Comparison of ENCODE assay signal across 14 cellular contexts in the genomic region with DNA sequence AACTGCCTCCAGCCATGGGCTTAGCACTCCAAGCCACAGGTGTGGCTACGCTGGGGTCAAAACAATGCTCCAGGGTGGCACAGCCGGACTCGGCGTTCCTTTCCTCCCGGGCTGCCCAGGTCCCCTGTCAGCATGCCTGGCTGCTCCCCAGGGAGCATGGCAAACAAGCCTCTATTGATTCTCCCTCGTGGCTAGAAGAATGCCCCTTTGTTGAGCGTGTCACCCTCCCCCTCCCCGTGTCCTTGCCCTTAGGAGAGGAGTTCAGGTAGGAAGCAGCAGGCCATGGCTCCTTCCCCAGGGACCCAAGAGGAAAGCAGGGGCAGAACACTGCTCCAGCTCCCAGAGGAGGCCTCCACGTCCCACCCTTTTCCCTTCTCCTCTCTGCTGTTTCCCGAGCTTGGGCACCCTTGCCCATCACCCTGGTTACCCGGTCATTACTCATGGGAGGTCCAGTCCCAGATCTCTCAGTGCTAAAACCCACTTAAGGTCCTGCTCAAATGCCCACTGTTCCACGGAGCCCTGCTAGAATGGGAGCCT. TPM values are rescaled to one million over a fixed set of nuclear protein-coding genes. Genes with fewer than 3 reads are reported as not detected.
DNase-seq lines count a peak whose midpoint lies in the region; ATAC-seq and TF ChIP-seq lines count a peak whose summit lies in the region.
"Had no signal": no experiment of that assay in that cellular context is flagged by ENCODE, and none has a peak within 500 bp of the region (broad histone marks: within the 10 kb centered on the region; RNA-seq: fewer than 3 reads in every experiment).

No MANE protein-coding gene starts in this region.

- H3K9me3 Mint-ChIP-seq in activated CD4-positive, alpha-beta T cell treated with anti-CD3 and anti-CD28 coated beads, Interleukin-2, amount 10 ng/mL, durations not matched to agents 7 days and 5 days = no peaks in the 10 kb centered on the region
- H3K9me3 Mint-ChIP-seq in activated naive CD8-positive, alpha-beta T cell treated with anti-CD3 and anti-CD28 coated beads for 36 hours = no peaks in the 10 kb centered on the region
- H3K9me3 Mint-ChIP-seq: naive thymus-derived CD8-positive, alpha-beta T cell had no signal

- no peak overlapping the region for H3K4me3 Mint-ChIP-seq in activated CD4-positive, alpha-beta T cell treated with anti-CD3 and anti-CD28 coated beads, Interleukin-2, amount 10 ng/mL, durations not matched to agents 7 days and 5 days
- no peak overlapping the region for H3K4me3 Mint-ChIP-seq in activated naive CD8-positive, alpha-beta T cell treated with anti-CD3 and anti-CD28 coated beads for 36 hours
- H3K4me3 Mint-ChIP-seq: naive thymus-derived CD8-positive, alpha-beta T cell had no signal

- CTCF ChIA-PET in activated CD4-positive, alpha-beta T cell treated with anti-CD3 and anti-CD28 coated beads, Interleukin-2, amount 10 ng/mL, durations not matched to agents 7 days and 5 days (lab: Charles Lee) = no interaction called here

- WGBS in liver = 45% methylated on average over 12 of the region's 12 CpGs
- 69 to 86% methylated on average over 11 to 12 of the region's 12 CpGs for WGBS in testis, 2 donors

- no peaks in the 10 kb centered on the region for H3K4me1 Mint-ChIP-seq in activated CD4-positive, alpha-beta T cell treated with anti-CD3 and anti-CD28 coated beads, Interleukin-2, amount 10 ng/mL, durations not matched to agents 7 days and 5 days
- no peaks in the 10 kb centered on the region for H3K4me1 Mint-ChIP-seq in activated naive CD8-positive, alpha-beta T cell treated with anti-CD3 and anti-CD28 coated beads for 36 hours
- H3K4me1 Mint-ChIP-seq: naive thymus-derived CD8-positive, alpha-beta T cell had no signal

- no peaks in the 10 kb centered on the region for H3K36me3 ChIP-seq in liver (ENCODE audit: control insufficient read depth in 4 of 4, insufficient read depth in 3 of 4, low read depth in 1 of 4, low read length in 3 of 4)
- no peaks in the 10 kb centered on the region for H3K36me3 ChIP-seq in testis (ENCODE audit: low read depth, missing control alignments)

- H3K4me3 ChIP-seq in liver (ENCODE audit: low read depth in 1 of 3, low read length in 3 of 3) (no peak overlapping the region), testis (no peak overlapping the region)

- no peaks in the 10 kb centered on the region for H3K36me3 Mint-ChIP-seq in activated CD4-positive, alpha-beta T cell treated with anti-CD3 and anti-CD28 coated beads, Interleukin-2, amount 10 ng/mL, durations not matched to agents 7 days and 5 days (ENCODE audit: low read depth)
- H3K36me3 Mint-ChIP-seq in activated naive CD8-positive, alpha-beta T cell treated with anti-CD3 and anti-CD28 coated beads for 36 hours = no peaks in the 10 kb centered on the region
- H3K36me3 Mint-ChIP-seq: naive thymus-derived CD8-positive, alpha-beta T cell had no signal

- in situ Hi-C loops in SK-MEL-5 (cut with HindIII; ENCODE audit: low pct_unique_long_range_greater_than_20kb, low sequenced_read_pairs) = no loop called here

- peak in 1 of 2 donors; percentile 19 for TF ChIP-seq RAD21 in liver (IDR thresholded peaks at IDR 0.05)

- TF ChIP-seq POLR2A in testis (IDR thresholded peaks at IDR 0.05) = no peak

- TF ChIP-seq CTCF in liver (IDR thresholded peaks at IDR 0.05; ENCODE audit: low read depth, low read length, missing input control) (no peak), testis (IDR thresholded peaks at IDR 0.05) (no peak)

- POLR2A ChIA-PET in activated CD4-positive, alpha-beta T cell treated with anti-CD3 and anti-CD28 coated beads, Interleukin-2, amount 10 ng/mL, durations not matched to agents 7 days and 5 days (lab: Charles Lee) = no interaction called here

- no peak overlapping the region for H3K9ac ChIP-seq in liver (ENCODE audit: low read depth in 1 of 2, low read length in 2 of 2)

- peaks cover 5% of the 10 kb centered on the region for H3K27me3 Mint-ChIP-seq in activated CD4-positive, alpha-beta T cell treated with anti-CD3 and anti-CD28 coated beads, Interleukin-2, amount 10 ng/mL, durations not matched to agents 7 days and 5 days
- H3K27me3 Mint-ChIP-seq in activated naive CD8-positive, alpha-beta T cell treated with anti-CD3 and anti-CD28 coated beads for 36 hours = peaks cover 5% of the 10 kb centered on the region

- H3K4me1 ChIP-seq in liver (ENCODE audit: control insufficient read depth in 4 of 4, insufficient read depth in 4 of 4, low read length in 3 of 4) (peaks cover 5 to 24% (median 15%) of the 10 kb centered on the region in 4 donors), testis (no peaks in the 10 kb centered on the region)

- H3K27ac Mint-ChIP-seq in activated CD4-positive, alpha-beta T cell treated with anti-CD3 and anti-CD28 coated beads, Interleukin-2, amount 10 ng/mL, durations not matched to agents 7 days and 5 days = no peak overlapping the region
- H3K27ac Mint-ChIP-seq in activated naive CD8-positive, alpha-beta T cell treated with anti-CD3 and anti-CD28 coated beads for 36 hours = no peak overlapping the region
- H3K27ac Mint-ChIP-seq: naive thymus-derived CD8-positive, alpha-beta T cell had no signal

- intact Hi-C loops in testis (cut with DNase I; ENCODE audit: low total_unique reads) = no loop called here

- H3K27ac ChIP-seq in liver (ENCODE audit: low read depth in 1 of 2, low read length in 2 of 2) = no peak overlapping the region
- peak overlapping the region; percentile 59 to 63 for H3K27ac ChIP-seq in testis
- H3K27ac ChIP-seq: HL-60 had no signal

- H3K9me3 ChIP-seq in liver (ENCODE audit: control insufficient read depth in 4 of 4, low read length in 3 of 4) = no peaks in the 10 kb centered on the region
- no peaks in the 10 kb centered on the region for H3K9me3 ChIP-seq in testis

- peak; percentile 46 for DNase-seq in NCI-H2171 treated with DMSO at 0.1 percent for 48 hours (lab: John Stamatoyannopoulos, UW)
- no peak for DNase-seq in NCI-H2171 (lab: John Stamatoyannopoulos, UW)
- peak; percentile 86 for DNase-seq in SK-MEL-5 (ENCODE audit: low read depth, low spot score)
- peak; percentile 90 for DNase-seq in testis
- no peak for DNase-seq in activated CD4-positive, alpha-beta T cell treated with anti-CD3 and anti-CD28 coated beads, Interleukin-2, amount 10 ng/mL, durations not matched to agents 7 days and 5 days
- DNase-seq in activated naive CD8-positive, alpha-beta T cell treated with anti-CD3 and anti-CD28 coated beads for 36 hours = no peak
- DNase-seq: ACHN; activated T-cell treated with anti-CD3 and anti-CD28 coated beads, Interleukin-2, amount 50 U/mL, for 1 hour; erythroblast; naive thymus-derived CD8-positive, alpha-beta T cell; stimulated activated CD4-positive, alpha-beta T cell treated with anti-CD3 and anti-CD28 coated beads, Interleukin-15, amount 100 ng/mL, for 24 hours had no signal

- H3K27me3 ChIP-seq in liver (ENCODE audit: control insufficient read depth in 4 of 4, insufficient read depth in 4 of 4, low read length in 3 of 4) (no peaks in the 10 kb centered on the region), testis (no peaks in the 10 kb centered on the region)

- no peak for ATAC-seq in GM18498 (IDR thresholded peaks at IDR 0.05; ENCODE audit: unreplicated experiment)
- ATAC-seq: naive thymus-derived CD8-positive, alpha-beta T cell had no signal

TF ChIP-seq in liver, 16 proteins besides CTCF, POLR2A, EP300 and RAD21 (continues in another document):
- TF ChIP-seq HNF4A (conservative IDR thresholded peaks at IDR 0.05) = peak; percentile 13 to 71
- TF ChIP-seq GABPA (IDR thresholded peaks at IDR 0.05 in 1 of 2, conservative IDR thresholded peaks at IDR 0.05 in 1 of 2) = peak in 1 of 2 donors; percentile 14
- peak; percentile 57 for TF ChIP-seq FOXA2 (IDR thresholded peaks at IDR 0.05)
- TF ChIP-seq ZBTB33 (IDR thresholded peaks at IDR 0.05) = no peak
- peak in 1 of 2 donors; percentile 23 for TF ChIP-seq JUND (IDR thresholded peaks at IDR 0.05)
- peak; percentile 86 for TF ChIP-seq MAX (IDR thresholded peaks at IDR 0.05)
- peak; percentile 70 to 84 for TF ChIP-seq RXRA (IDR thresholded peaks at IDR 0.05)

RNA-seq across cellular contexts. Expression of gene CITED4, which starts 57.4 kb away (rescaled TPM):
- total RNA-seq in SK-MEL-5 (2014; rRNA removed; shearing (Covaris generic)) = 0.55 TPM in 1 of 2 replicates, not detected in the other
- polyA plus RNA-seq in SK-MEL-5 (2015; cell fraction: cytosol; rRNA removed) = 2.6 and 2.7 TPM in 2 replicates
- 0.33 and 0.34 TPM in 2 replicates for polyA plus RNA-seq in SK-MEL-5 (2015; cell fraction: nucleus; rRNA removed)
- total RNA-seq in liver (1 to 10 TPM; 1.4 to 6.2 TPM), testis (100 to 1,000 TPM in 1 of 2 donors, 10 to 100 TPM in 1; 79.0 to 124 TPM)
- polyA plus RNA-seq in liver (1 to 10 TPM; 4.2 to 9.9 TPM), testis (ENCODE audit: insufficient read depth, low read depth, low replicate concordance) (20.1 TPM)
- total RNA-seq in activated CD4-positive, alpha-beta T cell treated with anti-CD3 and anti-CD28 coated beads, Interleukin-2, amount 10 ng/mL, durations not matched to agents 7 days and 5 days = 1 to 10 TPM; 4.1 to 6.8 TPM
- total RNA-seq in activated naive CD8-positive, alpha-beta T cell treated with anti-CD3 and anti-CD28 coated beads for 36 hours = 1 to 10 TPM; 4.3 to 5.3 TPM

RNA-seq across cellular contexts. Expression of gene CTPS1, which starts 60.0 kb away (rescaled TPM):
- 19.2 and 23.0 TPM in 2 replicates for total RNA-seq in SK-MEL-5 (2014; rRNA removed; shearing (Covaris generic))
- 39.8 and 50.5 TPM in 2 replicates for polyA plus RNA-seq in SK-MEL-5 (2015; cell fraction: cytosol; rRNA removed)
- polyA plus RNA-seq in SK-MEL-5 (2015; cell fraction: nucleus; rRNA removed) = 118 TPM in 2 replicates
- total RNA-seq in liver (10 to 100 TPM; 13.6 to 46.9 TPM), testis (10 to 100 TPM; 55.9 to 66.1 TPM)
- polyA plus RNA-seq in liver (10 to 100 TPM; 14.6 to 25.0 TPM), testis (ENCODE audit: insufficient read depth, low read depth, low replicate concordance) (41.2 TPM)
- 10 to 100 TPM; 54.6 to 55.6 TPM for total RNA-seq in activated CD4-positive, alpha-beta T cell treated with anti-CD3 and anti-CD28 coated beads, Interleukin-2, amount 10 ng/mL, durations not matched to agents 7 days and 5 days
- 100 to 1,000 TPM; 139 TPM for total RNA-seq in activated naive CD8-positive, alpha-beta T cell treated with anti-CD3 and anti-CD28 coated beads for 36 hours

Comparison
In these comparisons a context has a peak if more than half of its experiments do, and no peak if none do; other contexts are left out.
1. DNase-seq: peak in NCI-H2171 treated with DMSO at 0.1 percent for 48 hours (single experiment), SK-MEL-5 (single experiment) and testis (single experiment); none in NCI-H2171 (single experiment), activated CD4-positive, alpha-beta T cell treated with anti-CD3 and anti-CD28 coated beads, Interleukin-2, amount 10 ng/mL, durations not matched to agents 7 days and 5 days (single experiment) and activated naive CD8-positive, alpha-beta T cell treated with anti-CD3 and anti-CD28 coated beads for 36 hours (single experiment).
2. H3K27ac ChIP-seq: peak in testis (2 of 2); none in liver (0 of 2).
3. RNA of gene CITED4, which starts 57.4 kb away (total RNA-seq): 79.0 to 124 TPM in testis; 4.1 to 6.8 TPM in activated CD4-positive, alpha-beta T cell treated with anti-CD3 and anti-CD28 coated beads, Interleukin-2, amount 10 ng/mL, durations not matched to agents 7 days and 5 days, 1.4 to 6.2 TPM in liver, 4.3 to 5.3 TPM in activated naive CD8-positive, alpha-beta T cell treated with anti-CD3 and anti-CD28 coated beads for 36 hours and 0.55 TPM in SK-MEL-5; every median in the first group is over 10 times any median in the second.